In genomic region chr22:38870312-38870741, GRCh38 we compare ENCODE assay signal across 8 cellular contexts. TPM values are rescaled to one million over a fixed set of nuclear protein-coding genes. Genes with fewer than 3 reads are reported as not detected.
DNase-seq lines count a peak whose midpoint lies in the region; ATAC-seq, FAIRE-seq and TF ChIP-seq lines count a peak whose summit lies in the region.

No MANE protein-coding gene starts in this region.

- H3K27ac ChIP-seq in HUES64 (ENCODE audit: low read depth, low read length) (no peak overlapping the region), OCI-LY3 (ENCODE audit: low read length) (peak overlapping the region; percentile 71), endothelial cell of umbilical vein (ENCODE audit: insufficient read depth, low read depth, low read length) (no peak overlapping the region)

- H3K79me2 ChIP-seq in OCI-LY3 (ENCODE audit: low read length) = peaks cover 46% of the 10 kb centered on the region
- peaks cover 21% of the 10 kb centered on the region for H3K79me2 ChIP-seq in endothelial cell of umbilical vein (ENCODE audit: control insufficient read depth, insufficient read depth, low read length)

- CTCF ChIA-PET in endothelial cell of umbilical vein (lab: Charles Lee) = interaction anchor here (0.6 to 7.0 kb wide), 47 partner anchors 9 to 659 kb away, joined by 3 to 160 read pairs (median 4); partner anchors contain the start of genes APOBEC3B, APOBEC3C and NPTXR

- TF ChIP-seq POLR2A in endothelial cell of umbilical vein (IDR thresholded peaks at IDR 0.05; ENCODE audit: low read depth, low read length) = no peak

- H3K4me1 ChIP-seq in HUES64 (ENCODE audit: insufficient read depth, low read length) (peaks cover 22% of the 10 kb centered on the region), OCI-LY3 (ENCODE audit: low read length) (peaks cover 45% of the 10 kb centered on the region), endothelial cell of umbilical vein (ENCODE audit: control insufficient read depth, extremely low read depth, insufficient read depth, low read length) (peaks cover 26% of the 10 kb centered on the region)

- intact Hi-C loops in endothelial cell of umbilical vein (cut with micrococcal nuclease) = loop anchor here (1.0 to 10.0 kb wide), 6 partner anchors 54 to 662 kb away; partner anchors contain the start of gene RPS19BP1

- H4K20me1 ChIP-seq in OCI-LY3 (ENCODE audit: insufficient read depth, low read length) (peaks cover 44% of the 10 kb centered on the region), endothelial cell of umbilical vein (replicated peaks; ENCODE audit: control insufficient read depth, extremely low read depth, insufficient read depth, low read length) (no peaks in the 10 kb centered on the region)

- no peak overlapping the region for H2AFZ ChIP-seq in OCI-LY3 (ENCODE audit: low read depth, low read length)
- no peak overlapping the region for H2AFZ ChIP-seq in endothelial cell of umbilical vein (ENCODE audit: low read depth, low read length)

- POLR2A ChIA-PET in endothelial cell of umbilical vein (lab: Charles Lee) = interaction anchor here (1.7 kb wide), 1 partner anchor 102 kb away, joined by 6 read pairs; no protein-coding TSS in a partner anchor

- BruUV-seq in endothelial cell of umbilical vein (replicated peaks; lab: Mats Ljungman, UMichigan) = no TSS peak

- H3K9me1 ChIP-seq in endothelial cell of umbilical vein (replicated peaks; ENCODE audit: control insufficient read depth, extremely low read depth, insufficient read depth, low read length) = no peaks in the 10 kb centered on the region

- no peak for ATAC-seq in HG02981 (IDR thresholded peaks at IDR 0.05; ENCODE audit: unreplicated experiment)

- H3K27me3 ChIP-seq in HUES64 (ENCODE audit: insufficient read depth, low read length) (0 out of 2 replicates have a peak, but pooled peaks cover 6% of the 10 kb centered on the region), OCI-LY3 (ENCODE audit: low read depth, low read length) (no peaks in the 10 kb centered on the region), endothelial cell of umbilical vein (ENCODE audit: control insufficient read depth in 2 of 2, insufficient read depth in 2 of 2, low read length in 2 of 2) (peaks cover 11 to 17% of the 10 kb centered on the region in 2 experiments)

- DNase-seq in DMS53 (lab: John Stamatoyannopoulos, UW) = peak; percentile 91
- peak; percentile 89 for DNase-seq in activated CD8-positive, alpha-beta memory T cell treated with anti-CD3 and anti-CD28 coated beads, Interleukin-2, amount 50 U/mL, for 4 hours
- peak; percentile 80 for DNase-seq in endothelial cell of umbilical vein (ENCODE audit: low read depth, low spot score)
- peak; percentile 64 for DNase-seq in midbrain (lab: John Stamatoyannopoulos, UW)
- peak; percentile 81 for DNase-seq in stimulated activated CD8-positive, alpha-beta memory T cell treated with anti-CD3 and anti-CD28 coated beads, Interleukin-15, amount 100 ng/mL, for 1 hour (ENCODE audit: low read depth)

- peaks cover 30% of the 10 kb centered on the region for H3K36me3 ChIP-seq in HUES64 (ENCODE audit: insufficient read depth, low read length)
- H3K36me3 ChIP-seq in OCI-LY3 (replicated peaks; ENCODE audit: low read depth, low read length) = peaks cover 37% of the 10 kb centered on the region
- H3K36me3 ChIP-seq in endothelial cell of umbilical vein (ENCODE audit: control insufficient read depth in 2 of 2, extremely low read depth in 1 of 2, insufficient read depth in 2 of 2, low read length in 2 of 2) = peaks cover 3 to 5% of the 10 kb centered on the region in 2 experiments

- peak overlapping the region; percentile 99 for H3K4me2 ChIP-seq in OCI-LY3 (ENCODE audit: low read length)
- H3K4me2 ChIP-seq in endothelial cell of umbilical vein (ENCODE audit: insufficient read depth, low read length) = peak overlapping the region; percentile 69

- dilution Hi-C loops in endothelial cell of umbilical vein (cut with MboI; ENCODE audit: extremely low pct_ligation_motif_present, low sequenced_read_pairs) = no loop called here

- WGBS in HUES64 = 23% methylated on average over 10 of the region's 12 CpGs

- peak; percentile 96 for TF ChIP-seq CTCF in OCI-LY3 (IDR thresholded peaks at IDR 0.05; ENCODE audit: low read depth, low read length)
- peak; percentile 93 to 95 for TF ChIP-seq CTCF in endothelial cell of umbilical vein (IDR thresholded peaks at IDR 0.05; ENCODE audit: extremely low read depth in 1 of 2, insufficient read depth in 1 of 2, low read depth in 1 of 2, low read length in 2 of 2)

- H3K9ac ChIP-seq in HUES64 (ENCODE audit: low read depth, low read length) = no peak overlapping the region
- H3K9ac ChIP-seq in OCI-LY3 (ENCODE audit: low read length) = peak overlapping the region; percentile 90
- no peak overlapping the region for H3K9ac ChIP-seq in endothelial cell of umbilical vein (replicated peaks; ENCODE audit: extremely low read depth, insufficient read depth, low read length)

- peak; percentile 88 for FAIRE-seq in endothelial cell of umbilical vein (lab: Jason Lieb, UNC)

- H3K4me3 ChIP-seq in HUES64 (ENCODE audit: low read length) (peak overlapping the region; percentile 87), OCI-LY3 (ENCODE audit: low read length) (peak overlapping the region; percentile 88), endothelial cell of umbilical vein (replicated peaks in 1 of 3; ENCODE audit: insufficient read depth in 1 of 3, low read depth in 1 of 3, low read length in 3 of 3) (peak overlapping the region in 1 of 3 experiments; percentile 58)

- H3K9me3 ChIP-seq in HUES64 (ENCODE audit: insufficient read depth, low read depth, low read length) = no peaks in the 10 kb centered on the region
- H3K9me3 ChIP-seq in OCI-LY3 (ENCODE audit: insufficient read depth, low read length) = no peaks in the 10 kb centered on the region
- no peaks in the 10 kb centered on the region for H3K9me3 ChIP-seq in endothelial cell of umbilical vein (replicated peaks; ENCODE audit: control insufficient read depth, insufficient read depth, low read length)

TF ChIP-seq in endothelial cell of umbilical vein, 7 proteins besides CTCF, POLR2A, EP300 and RAD21:
- TF ChIP-seq JUN (IDR thresholded peaks at IDR 0.05; ENCODE audit: borderline replicate concordance, insufficient read depth, insufficient read length, low read depth) (no peak), POLR2AphosphoS5 (IDR thresholded peaks at IDR 0.05; ENCODE audit: insufficient read depth, low read depth, low read length) (no peak), MAX (IDR thresholded peaks at IDR 0.05; ENCODE audit: insufficient read depth, insufficient read length) (no peak), MYC (IDR thresholded peaks at IDR 0.05; ENCODE audit: low read depth, low read length) (peak; percentile 12)

RNA-seq across cellular contexts. Expression of gene CBX6, which starts 1.7 kb away (rescaled TPM):
- 13.3 TPM for polyA plus RNA-seq in HUES64 (2013, experiment 1 of 2)
- 12.3 TPM for polyA plus RNA-seq in HUES64 (2013, experiment 2 of 2)
- total RNA-seq in endothelial cell of umbilical vein = 60.9 and 62.6 TPM in 2 replicates
- 14.9 and 18.2 TPM in 2 replicates for polyA plus RNA-seq in endothelial cell of umbilical vein
- 9.4 and 11.9 TPM in 2 replicates for polyA plus RNA-seq in endothelial cell of umbilical vein (2011; cell fraction: cytosol; rRNA removed)
- 23.9 TPM in 2 replicates for polyA plus RNA-seq in endothelial cell of umbilical vein (2011; cell fraction: nucleus; rRNA removed)
- 20.7 TPM in 2 replicates for polyA plus RNA-seq in endothelial cell of umbilical vein (2012)
- polyA minus RNA-seq in endothelial cell of umbilical vein = 31.1 and 34.5 TPM in 2 replicates
- 26.7 TPM for polyA minus RNA-seq in endothelial cell of umbilical vein (2011; cell fraction: cytosol; rRNA and poly(A)+ RNA removed)
- 20.4 and 23.6 TPM in 2 replicates for polyA minus RNA-seq in endothelial cell of umbilical vein (2011; cell fraction: nucleus; rRNA and poly(A)+ RNA removed)

RNA-seq across cellular contexts. Expression of gene NPTXR, which starts 26.5 kb away (rescaled TPM):
- polyA plus RNA-seq in HUES64 (2013, experiment 1 of 2) = 3.9 TPM
- polyA plus RNA-seq in HUES64 (2013, experiment 2 of 2) = 3.5 TPM
- 0.73 and 0.95 TPM in 2 replicates for total RNA-seq in endothelial cell of umbilical vein
- 0.37 and 0.43 TPM in 2 replicates for polyA plus RNA-seq in endothelial cell of umbilical vein
- polyA plus RNA-seq in endothelial cell of umbilical vein (2011; cell fraction: cytosol; rRNA removed) = 0.53 and 0.55 TPM in 2 replicates
- 0.29 and 0.32 TPM in 2 replicates for polyA plus RNA-seq in endothelial cell of umbilical vein (2011; cell fraction: nucleus; rRNA removed)
- polyA plus RNA-seq in endothelial cell of umbilical vein (2012) = 0.82 and 0.90 TPM in 2 replicates
- polyA minus RNA-seq in endothelial cell of umbilical vein = 0.49 and 0.66 TPM in 2 replicates
- polyA minus RNA-seq in endothelial cell of umbilical vein (2011; cell fraction: cytosol; rRNA and poly(A)+ RNA removed) = 2.2 TPM
- 0.14 and 0.24 TPM in 2 replicates for polyA minus RNA-seq in endothelial cell of umbilical vein (2011; cell fraction: nucleus; rRNA and poly(A)+ RNA removed)
